Comparison of ENCODE assay signal across 1 cellular context in the genomic region with DNA sequence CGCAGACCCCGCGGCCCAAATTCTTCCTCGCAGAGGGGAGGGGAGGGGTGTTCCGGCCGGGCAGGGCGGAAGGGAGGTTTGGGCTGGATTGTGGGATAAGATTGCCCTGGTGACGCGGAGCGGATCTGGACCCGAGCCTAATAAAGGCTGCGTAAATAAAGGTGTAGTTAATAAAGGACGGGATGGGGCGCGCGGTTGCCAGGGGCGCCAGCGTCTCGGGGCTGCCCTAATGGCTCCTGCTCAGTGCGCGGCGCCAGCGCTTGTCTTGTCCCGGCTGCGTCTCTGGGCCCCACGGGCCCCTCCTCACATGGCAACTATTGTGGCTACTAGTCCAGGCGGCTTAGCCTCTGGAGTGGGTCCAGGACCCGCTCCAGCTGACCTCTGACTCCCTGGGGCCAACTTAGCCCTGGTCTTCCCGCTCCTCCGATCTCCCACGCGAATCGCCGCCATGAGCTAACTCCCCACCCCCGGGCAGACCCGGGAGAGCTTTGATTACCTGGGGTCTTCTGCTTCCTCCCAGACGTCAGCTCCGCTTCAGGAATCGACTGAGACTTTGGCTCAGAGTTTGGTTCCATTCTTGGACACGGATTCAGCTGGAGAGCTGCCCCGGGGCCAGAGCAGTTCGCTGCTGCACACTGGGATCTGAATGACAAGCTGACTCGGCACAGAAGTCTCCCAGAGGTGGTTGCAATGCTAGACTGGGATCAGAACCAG.
TF ChIP-seq lines count a peak whose summit lies in the region.

No MANE protein-coding gene starts in this region.

TF ChIP-seq in endothelial cell of umbilical vein, 7 proteins besides CTCF, POLR2A, EP300 and RAD21:
- TF ChIP-seq MYC (IDR thresholded peaks at IDR 0.05; ENCODE audit: low read depth, low read length) (no peak), EZH2 (IDR thresholded peaks at IDR 0.05; ENCODE audit: borderline replicate concordance, low read depth, low read length, severe bottlenecking) (no peak)
- TF ChIP-seq, protein P1, sequence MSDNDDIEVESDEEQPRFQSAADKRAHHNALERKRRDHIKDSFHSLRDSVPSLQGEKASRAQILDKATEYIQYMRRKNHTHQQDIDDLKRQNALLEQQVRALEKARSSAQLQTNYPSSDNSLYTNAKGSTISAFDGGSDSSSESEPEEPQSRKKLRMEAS (IDR thresholded peaks at IDR 0.05; ENCODE audit: insufficient read depth, insufficient read length) = no peak
